Comparison of ENCODE assay signal across 1 cellular context in genomic region chr1:170513138-170513537, GRCh38.
TF ChIP-seq lines count a peak whose summit lies in the region.

No MANE protein-coding gene starts in this region.

TF ChIP-seq in K562, 482 proteins besides CTCF, POLR2A, EP300 and RAD21 (continued from another document):
- TF ChIP-seq, protein P1, sequence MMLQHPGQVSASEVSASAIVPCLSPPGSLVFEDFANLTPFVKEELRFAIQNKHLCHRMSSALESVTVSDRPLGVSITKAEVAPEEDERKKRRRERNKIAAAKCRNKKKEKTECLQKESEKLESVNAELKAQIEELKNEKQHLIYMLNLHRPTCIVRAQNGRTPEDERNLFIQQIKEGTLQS (IDR thresholded peaks at IDR 0.05) = no peak
- TF ChIP-seq, protein P1 (CRISPR knock-in tag; conservative IDR thresholded peaks at IDR 0.05) = no peak
- no peak for TF ChIP-seq CHD1 (IDR thresholded peaks at IDR 0.05; ENCODE audit: low read length)
- no peak for TF ChIP-seq RHOXF2B (CRISPR knock-in tag; conservative IDR thresholded peaks at IDR 0.05)
- TF ChIP-seq ZNF311 (CRISPR knock-in tag; IDR thresholded peaks at IDR 0.05) = no peak
- TF ChIP-seq ZNF766 (CRISPR knock-in tag; conservative IDR thresholded peaks at IDR 0.05) = no peak
- TF ChIP-seq, protein P2, sequence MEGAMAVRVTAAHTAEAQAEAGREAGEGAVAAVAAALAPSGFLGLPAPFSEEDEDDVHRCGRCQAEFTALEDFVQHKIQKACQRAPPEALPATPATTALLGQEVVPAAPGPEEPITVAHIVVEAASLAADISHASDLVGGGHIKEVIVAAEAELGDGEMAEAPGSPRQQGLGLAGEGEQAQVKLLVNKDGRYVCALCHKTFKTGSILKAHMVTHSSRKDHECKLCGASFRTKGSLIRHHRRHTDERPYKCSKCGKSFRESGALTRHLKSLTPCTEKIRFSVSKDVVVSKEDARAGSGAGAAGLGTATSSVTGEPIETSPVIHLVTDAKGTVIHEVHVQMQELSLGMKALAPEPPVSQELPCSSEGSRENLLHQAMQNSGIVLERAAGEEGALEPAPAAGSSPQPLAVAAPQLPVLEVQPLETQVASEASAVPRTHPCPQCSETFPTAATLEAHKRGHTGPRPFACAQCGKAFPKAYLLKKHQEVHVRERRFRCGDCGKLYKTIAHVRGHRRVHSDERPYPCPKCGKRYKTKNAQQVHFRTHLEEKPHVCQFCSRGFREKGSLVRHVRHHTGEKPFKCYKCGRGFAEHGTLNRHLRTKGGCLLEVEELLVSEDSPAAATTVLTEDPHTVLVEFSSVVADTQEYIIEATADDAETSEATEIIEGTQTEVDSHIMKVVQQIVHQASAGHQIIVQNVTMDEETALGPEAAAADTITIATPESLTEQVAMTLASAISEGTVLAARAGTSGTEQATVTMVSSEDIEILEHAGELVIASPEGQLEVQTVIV (CRISPR knock-in tag; IDR thresholded peaks at IDR 0.05; ENCODE audit: borderline replicate concordance) = no peak
- TF ChIP-seq ZNF668 (CRISPR knock-in tag; IDR thresholded peaks at IDR 0.05) = no peak
- no peak for TF ChIP-seq DPF2 (IDR thresholded peaks at IDR 0.05)
- TF ChIP-seq ZMIZ1 (IDR thresholded peaks at IDR 0.05; ENCODE audit: low read depth in 2 of 2, low read length in 2 of 2) = no peak
- no peak for TF ChIP-seq ETV6 (IDR thresholded peaks at IDR 0.05; ENCODE audit: borderline replicate concordance in 1 of 2, low read depth in 2 of 2, low read length in 1 of 2)
- no peak for TF ChIP-seq ETV6 (CRISPR knock-in tag; IDR thresholded peaks at IDR 0.05; ENCODE audit: borderline replicate concordance)
